ENCODE assay signal across 16 cellular contexts in genomic region chr10:31829776-31830175, GRCh38.
DNase-seq lines count a peak whose midpoint lies in the region; ATAC-seq, FAIRE-seq and TF ChIP-seq lines count a peak whose summit lies in the region.
"Had no signal": no experiment of that assay in that cellular context is flagged by ENCODE, and none has a peak within 500 bp of the region (broad histone marks: within the 10 kb centered on the region; RNA-seq: fewer than 3 reads in every experiment).

No MANE protein-coding gene starts in this region.

- no peaks in the 10 kb centered on the region for H3K4me1 Mint-ChIP-seq in stimulated activated effector memory CD8-positive, alpha-beta T cell treated with anti-CD3 and anti-CD28 coated beads, Interleukin-12 subunit alpha, Interleukin-12 subunit beta, amount 100 ng/mL, for 72 hours
- H3K4me1 Mint-ChIP-seq: B cell had no signal

- WGBS in SK-N-SH (ENCODE audit: low lambda C conversion rate): 100% methylated on average over 1 of the region's 1 CpG
- 95 to 100% (median 97%) methylated on average over 1 of the region's 1 CpG for WGBS in small intestine, 3 donors

- H3K27ac ChIP-seq in SK-N-SH (ENCODE audit: low read depth in 2 of 2, low read length in 1 of 2): no peak overlapping the region; a peak in 1 of 4 replicates
- H3K27ac ChIP-seq in small intestine (ENCODE audit: low read depth in 1 of 2, low read length in 1 of 2): no peak overlapping the region
- H3K27ac ChIP-seq in tibial artery: no peak overlapping the region
- H3K27ac ChIP-seq: 22Rv1, C4-2B had no signal

- no peak for TF ChIP-seq EP300 in SK-N-SH (IDR thresholded peaks at IDR 0.05; ENCODE audit: borderline replicate concordance in 1 of 2, low read depth in 1 of 2, low read length in 1 of 2)

- TF ChIP-seq CTCF in SK-N-SH (IDR thresholded peaks at IDR 0.05) (no peak), tibial artery (IDR thresholded peaks at IDR 0.05) (no peak)

- H3K4me1 ChIP-seq in SK-N-SH (ENCODE audit: control insufficient read depth in 1 of 2, insufficient read depth in 2 of 2, low read depth in 1 of 2, low read length in 1 of 2): peaks cover 19 to 21% of the 10 kb centered on the region in 2 experiments
- H3K4me1 ChIP-seq in small intestine (ENCODE audit: control insufficient read depth in 2 of 2, insufficient read depth in 1 of 2, low read depth in 1 of 2, low read length in 1 of 2): no peaks in the 10 kb centered on the region
- peaks cover 0 to 6% (median 0%) of the 10 kb centered on the region in 4 donors for H3K4me1 ChIP-seq in tibial artery

- no peaks in the 10 kb centered on the region for H3K9me3 Mint-ChIP-seq in stimulated activated effector memory CD8-positive, alpha-beta T cell treated with anti-CD3 and anti-CD28 coated beads, Interleukin-12 subunit alpha, Interleukin-12 subunit beta, amount 100 ng/mL, for 72 hours
- H3K9me3 Mint-ChIP-seq: CD4-positive, alpha-beta memory T cell; IgD-negative memory B cell had no signal

- H3K27me3 ChIP-seq in SK-N-SH (ENCODE audit: insufficient read depth) (no peaks in the 10 kb centered on the region), small intestine (ENCODE audit: control insufficient read depth in 2 of 2, insufficient read depth in 2 of 2, low read length in 2 of 2) (no peaks in the 10 kb centered on the region), tibial artery (no peaks in the 10 kb centered on the region)

- no peak overlapping the region for H3K4me3 Mint-ChIP-seq in stimulated activated effector memory CD8-positive, alpha-beta T cell treated with anti-CD3 and anti-CD28 coated beads, Interleukin-12 subunit alpha, Interleukin-12 subunit beta, amount 100 ng/mL, for 72 hours
- H3K4me3 Mint-ChIP-seq: B cell; CD4-positive, alpha-beta memory T cell; IgD-negative memory B cell had no signal

- H4K20me1 ChIP-seq in SK-N-SH (ENCODE audit: insufficient read depth): no peaks in the 10 kb centered on the region

- H3K9ac ChIP-seq in SK-N-SH: no peak overlapping the region

- H3K36me3 ChIP-seq in SK-N-SH (replicated peaks in 1 of 2; ENCODE audit: control insufficient read depth in 1 of 2, insufficient read depth in 2 of 2, low read length in 1 of 2): peaks cover 6 to 27% of the 10 kb centered on the region in 2 experiments
- H3K36me3 ChIP-seq in small intestine (ENCODE audit: control insufficient read depth in 2 of 2, insufficient read depth in 2 of 2, low read length in 2 of 2): peaks cover 0 to 4% of the 10 kb centered on the region in 2 donors
- H3K36me3 ChIP-seq in tibial artery: no peaks in the 10 kb centered on the region

- H3K9me3 ChIP-seq in SK-N-SH: no peaks in the 10 kb centered on the region
- no peaks in the 10 kb centered on the region for H3K9me3 ChIP-seq in small intestine (ENCODE audit: control insufficient read depth, low read depth)
- H3K9me3 ChIP-seq in tibial artery: no peaks in the 10 kb centered on the region

- peaks cover 16% of the 10 kb centered on the region for H3K79me2 ChIP-seq in SK-N-SH (ENCODE audit: insufficient read depth)

- H3F3A ChIP-seq in SK-N-SH (replicated peaks; ENCODE audit: insufficient read depth): no peaks in the 10 kb centered on the region

- POLR2A ChIA-PET in SK-N-SH (lab: Yijun Ruan, JAX): no interaction called here

- FAIRE-seq in frontal cortex (lab: Jason Lieb, UNC): peak; percentile 48
- FAIRE-seq in small intestine (lab: Jason Lieb, UNC): peak; percentile 77
- FAIRE-seq: GM12878 had no signal

- DNase-seq in SK-N-SH (no peak), dedifferentiated amniotic fluid mesenchymal stem cell (ENCODE audit: extremely low spot score) (peak; percentile 50), frontal cortex (ENCODE audit: low spot score in 2 of 2) (no peak), small intestine (no peak), AG08395 (ENCODE audit: low spot score) (no peak), tibial artery (no peak)
- no peak for DNase-seq in stimulated activated effector memory CD8-positive, alpha-beta T cell treated with anti-CD3 and anti-CD28 coated beads, Interleukin-12 subunit alpha, Interleukin-12 subunit beta, amount 100 ng/mL, for 72 hours (ENCODE audit: low spot score in 2 of 2)
- DNase-seq: CD4-positive, alpha-beta memory T cell; DMS79; H7 had no signal

- H3K36me3 Mint-ChIP-seq in stimulated activated effector memory CD8-positive, alpha-beta T cell treated with anti-CD3 and anti-CD28 coated beads, Interleukin-12 subunit alpha, Interleukin-12 subunit beta, amount 100 ng/mL, for 72 hours: no peaks in the 10 kb centered on the region

- no peak for ATAC-seq in SK-N-SH treated with all-trans-retinoic acid at 6 μM for 48 hours
- no peak for ATAC-seq in stimulated activated effector memory CD8-positive, alpha-beta T cell treated with anti-CD3 and anti-CD28 coated beads, Interleukin-12 subunit alpha, Interleukin-12 subunit beta, amount 100 ng/mL, for 72 hours
- ATAC-seq: GM12878 had no signal

- H3K4me3 ChIP-seq in SK-N-SH (ENCODE audit: low read depth in 2 of 2, low read length in 1 of 2) (no peak overlapping the region), small intestine (ENCODE audit: low read depth in 1 of 2, low read length in 2 of 2) (no peak overlapping the region), tibial artery (no peak overlapping the region)
- H3K4me3 ChIP-seq: GM12878 had no signal

- intact Hi-C loops in tibial artery (cut with DNase I; ENCODE audit: low total_unique reads): no loop called here

- no peak overlapping the region for H3K27ac Mint-ChIP-seq in stimulated activated effector memory CD8-positive, alpha-beta T cell treated with anti-CD3 and anti-CD28 coated beads, Interleukin-12 subunit alpha, Interleukin-12 subunit beta, amount 100 ng/mL, for 72 hours
- H3K27ac Mint-ChIP-seq: B cell; CD4-positive, alpha-beta memory T cell; IgD-negative memory B cell had no signal

- no peak overlapping the region for H3K4me2 ChIP-seq in SK-N-SH

- CTCF ChIA-PET in SK-N-SH (lab: Yijun Ruan, JAX): no interaction called here

- TF ChIP-seq RAD21 in SK-N-SH (IDR thresholded peaks at IDR 0.05; ENCODE audit: low read length): no peak

- peaks cover 5% of the 10 kb centered on the region; the same call in 1 of the 2 replicates for H3K9me2 ChIP-seq in SK-N-SH

- no peak overlapping the region for H2AFZ ChIP-seq in SK-N-SH (ENCODE audit: low read depth)

TF ChIP-seq in SK-N-SH, 30 proteins besides CTCF, POLR2A, EP300 and RAD21 (continues in another document):
- TF ChIP-seq YY1 (IDR thresholded peaks at IDR 0.05; ENCODE audit: low read depth) (no peak), GABPA (IDR thresholded peaks at IDR 0.05; ENCODE audit: low read depth) (no peak), MXI1 (IDR thresholded peaks at IDR 0.05; ENCODE audit: low read depth, low read length) (no peak), GATA2 (CRISPR knock-in tag; IDR thresholded peaks at IDR 0.05) (no peak), TCF12 (IDR thresholded peaks at IDR 0.05) (peak; percentile 46)

TF ChIP-seq in SK-N-SH treated with all-trans-retinoic acid at 6 μM for 48 hours, 23 proteins besides CTCF, POLR2A, EP300 and RAD21:
- TF ChIP-seq ZC3H10 (CRISPR knock-in tag; IDR thresholded peaks at IDR 0.05) (no peak), BACH2 (CRISPR knock-in tag; IDR thresholded peaks at IDR 0.05; ENCODE audit: borderline replicate concordance) (no peak), CSDC2 (CRISPR knock-in tag; IDR thresholded peaks at IDR 0.05) (no peak), ARNTL (CRISPR knock-in tag; IDR thresholded peaks at IDR 0.05; ENCODE audit: borderline replicate concordance, low read depth) (no peak), ZFP3 (CRISPR knock-in tag; IDR thresholded peaks at IDR 0.05) (no peak), CREB5 (CRISPR knock-in tag; IDR thresholded peaks at IDR 0.05; ENCODE audit: low read depth) (no peak), TCF4 (CRISPR knock-in tag; IDR thresholded peaks at IDR 0.05; ENCODE audit: borderline replicate concordance) (no peak), ZNF70 (CRISPR knock-in tag; IDR thresholded peaks at IDR 0.05) (no peak), ESRRG (CRISPR knock-in tag; IDR thresholded peaks at IDR 0.05) (no peak), PATZ1 (CRISPR knock-in tag; IDR thresholded peaks at IDR 0.05; ENCODE audit: borderline replicate concordance) (no peak), ZNF8 (CRISPR knock-in tag; IDR thresholded peaks at IDR 0.05) (no peak), OSR1 (CRISPR knock-in tag; IDR thresholded peaks at IDR 0.05) (no peak)
